25 cellular contexts compared by ENCODE assay signal in the genomic region with DNA sequence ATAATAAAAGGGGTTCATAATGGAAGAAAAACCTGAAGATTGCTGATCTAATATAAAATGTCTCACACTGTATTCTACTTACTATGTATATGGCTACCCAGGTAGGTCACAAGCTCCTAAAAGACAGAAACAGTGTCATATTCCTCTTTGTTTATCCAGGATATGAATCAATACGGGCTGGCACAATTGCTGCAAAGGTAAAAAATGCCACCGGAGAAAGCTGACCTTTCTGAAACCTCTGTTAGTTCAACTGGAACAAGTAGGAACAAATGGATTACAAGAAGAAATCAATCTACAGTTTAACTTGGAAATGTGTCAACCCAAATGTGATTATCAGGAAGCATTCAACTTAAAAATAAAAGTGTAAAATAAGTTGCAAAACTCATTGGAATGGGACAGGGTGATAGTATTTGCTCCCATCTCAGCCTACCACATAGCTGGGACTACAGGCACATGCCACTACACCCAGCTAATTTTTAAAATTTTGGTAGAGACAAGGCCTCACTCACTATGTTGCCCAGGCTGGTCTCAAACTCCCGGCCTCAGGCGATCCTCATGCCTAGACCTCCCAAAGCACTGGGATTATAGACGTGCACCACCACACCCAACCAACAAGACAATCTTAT. TPM values are rescaled to one million over a fixed set of nuclear protein-coding genes. Genes with fewer than 3 reads are reported as not detected.
A peak's percentile ranks its signal among the peaks of the same experiment; 100 is the strongest.
DNase-seq lines count a peak whose midpoint lies in the region; FAIRE-seq and TF ChIP-seq lines count a peak whose summit lies in the region.
"Had no signal": no experiment of that assay in that cellular context is flagged by ENCODE, and none has a peak within 500 bp of the region (broad histone marks: within the 10 kb centered on the region; RNA-seq: fewer than 3 reads in every experiment).

No MANE protein-coding gene starts in this region.

- H3K4me3 ChIP-seq in breast epithelium (no peak overlapping the region), astrocyte (ENCODE audit: insufficient read depth, low read depth, low read length) (no peak overlapping the region), suprapubic skin (no peak overlapping the region)
- H3K4me3 ChIP-seq: upper lobe of right lung had no signal

- CTCF ChIA-PET in MCF 10A (lab: Yijun Ruan, JAX), result interaction anchor here (0.6 to 1.4 kb wide), 5 partner anchors 9 to 36 kb away, joined by 3 to 5 read pairs (median 3); no protein-coding TSS in a partner anchor

- H3K9ac ChIP-seq in astrocyte (ENCODE audit: low read length), result no peak overlapping the region

- H4K20me1 ChIP-seq in astrocyte (ENCODE audit: insufficient read depth, low read length), result peaks cover 5% of the 10 kb centered on the region

- H3K27ac Mint-ChIP-seq in MCF 10A (ENCODE audit: low read depth, unreplicated experiment), result peak overlapping the region; percentile 76
- H3K27ac Mint-ChIP-seq in astrocyte (ENCODE audit: unreplicated experiment), result peak overlapping the region; percentile 20
- H3K27ac Mint-ChIP-seq: activated naive CD4-positive, alpha-beta T cell treated with anti-CD3 and anti-CD28 coated beads for 36 hours; B cell had no signal

- H3K36me3 ChIP-seq in breast epithelium (no peaks in the 10 kb centered on the region), astrocyte (ENCODE audit: insufficient read depth, low read length) (no peaks in the 10 kb centered on the region), suprapubic skin (no peaks in the 10 kb centered on the region)
- H3K36me3 ChIP-seq: upper lobe of right lung had no signal

- no peak for FAIRE-seq in astrocyte (lab: Jason Lieb, UNC)
- FAIRE-seq: frontal cortex, H1 had no signal

- TF ChIP-seq POLR2A in breast epithelium (IDR thresholded peaks at IDR 0.05) (no peak), suprapubic skin (IDR thresholded peaks at IDR 0.05) (no peak)

- no peak for TF ChIP-seq CTCF in MCF 10A (IDR thresholded peaks at IDR 0.05; ENCODE audit: unreplicated experiment)
- no peak for TF ChIP-seq CTCF in breast epithelium (IDR thresholded peaks at IDR 0.05)
- no peak for TF ChIP-seq CTCF in astrocyte (IDR thresholded peaks at IDR 0.05; ENCODE audit: insufficient read depth, low read depth, low read length)
- no peak for TF ChIP-seq CTCF in suprapubic skin (IDR thresholded peaks at IDR 0.05)

- no peaks in the 10 kb centered on the region for H3K27me3 ChIP-seq in breast epithelium
- H3K27me3 ChIP-seq in astrocyte (ENCODE audit: insufficient read depth, low read length), result no peaks in the 10 kb centered on the region
- no peaks in the 10 kb centered on the region for H3K27me3 ChIP-seq in suprapubic skin
- H3K27me3 ChIP-seq: upper lobe of right lung had no signal

- H3K9me3 Mint-ChIP-seq in MCF 10A (ENCODE audit: unreplicated experiment) (no peaks in the 10 kb centered on the region), astrocyte (ENCODE audit: unreplicated experiment) (no peaks in the 10 kb centered on the region)
- H3K9me3 Mint-ChIP-seq: activated naive CD4-positive, alpha-beta T cell treated with anti-CD3 and anti-CD28 coated beads for 36 hours; central memory CD8-positive, alpha-beta T cell; naive B cell had no signal

- TF ChIP-seq EP300 in suprapubic skin (IDR thresholded peaks at IDR 0.05), result no peak

- POLR2A ChIA-PET in MCF 10A (lab: Yijun Ruan, JAX), result interaction anchor here (0.6 to 6.8 kb wide), 9 partner anchors 10 to 318 kb away, joined by 3 to 78 read pairs (median 4); partner anchors contain the start of genes CUL5 and SLC35F2

- H3K9me3 ChIP-seq in breast epithelium (no peaks in the 10 kb centered on the region), astrocyte (ENCODE audit: insufficient read depth, low read depth, low read length) (no peaks in the 10 kb centered on the region), suprapubic skin (no peaks in the 10 kb centered on the region)
- H3K9me3 ChIP-seq: upper lobe of right lung had no signal

- no TSS peak for BruUV-seq in MCF 10A (replicated peaks; lab: Mats Ljungman, UMichigan)

- no peaks in the 10 kb centered on the region for H3K36me3 Mint-ChIP-seq in MCF 10A (ENCODE audit: insufficient read depth, unreplicated experiment)
- H3K36me3 Mint-ChIP-seq in astrocyte (ENCODE audit: low read depth, unreplicated experiment), result no peaks in the 10 kb centered on the region
- H3K36me3 Mint-ChIP-seq: naive B cell had no signal

- H3K79me2 ChIP-seq in astrocyte (ENCODE audit: insufficient read depth, low read length), result peaks cover 52% of the 10 kb centered on the region

- H3K27ac ChIP-seq in breast epithelium (no peak overlapping the region), astrocyte (ENCODE audit: low read depth, low read length) (no peak overlapping the region), suprapubic skin (peak overlapping the region; percentile 11)
- H3K27ac ChIP-seq: upper lobe of right lung had no signal

- no peak overlapping the region for H3K4me2 ChIP-seq in astrocyte (ENCODE audit: low read length)

- H3K4me3 Mint-ChIP-seq in MCF 10A (ENCODE audit: unreplicated experiment), result peak overlapping the region; percentile 16
- H3K4me3 Mint-ChIP-seq in astrocyte (ENCODE audit: unreplicated experiment), result no peak overlapping the region
- H3K4me3 Mint-ChIP-seq: activated naive CD4-positive, alpha-beta T cell treated with anti-CD3 and anti-CD28 coated beads for 36 hours; B cell; central memory CD8-positive, alpha-beta T cell; naive B cell had no signal

- 68% methylated on average over 5 of the region's 5 CpGs for WGBS in suprapubic skin

- H3K4me1 ChIP-seq in breast epithelium, result no peaks in the 10 kb centered on the region
- no peaks in the 10 kb centered on the region for H3K4me1 ChIP-seq in astrocyte (ENCODE audit: insufficient read depth, low read length)
- H3K4me1 ChIP-seq in suprapubic skin, result peaks cover 15% of the 10 kb centered on the region
- H3K4me1 ChIP-seq: upper lobe of right lung had no signal

- H3K27me3 Mint-ChIP-seq in MCF 10A (ENCODE audit: insufficient read depth, unreplicated experiment), result no peaks in the 10 kb centered on the region
- H3K27me3 Mint-ChIP-seq in astrocyte (ENCODE audit: low read depth, unreplicated experiment), result no peaks in the 10 kb centered on the region
- H3K27me3 Mint-ChIP-seq: B cell; central memory CD8-positive, alpha-beta T cell; naive B cell had no signal

- H3K4me1 Mint-ChIP-seq in MCF 10A (ENCODE audit: insufficient read depth, unreplicated experiment) (peaks cover 34% of the 10 kb centered on the region), astrocyte (ENCODE audit: low read depth, unreplicated experiment) (peaks cover 2% of the 10 kb centered on the region)
- H3K4me1 Mint-ChIP-seq: central memory CD8-positive, alpha-beta T cell had no signal

- DNase-seq in MCF 10A (ENCODE audit: unreplicated experiment) (peak; percentile 46), breast epithelium (ENCODE audit: low spot score in 2 of 2) (no peak), astrocyte (ENCODE audit: low read depth) (no peak), kidney tubule cell (ENCODE audit: low spot score) (peak; percentile 69), suprapubic skin (ENCODE audit: low spot score in 2 of 2) (no peak), C1 segment of cervical spinal cord (lab: John Stamatoyannopoulos, UW) (no peak), NCI-H524 treated with DMSO at 0.1 percent for 48 hours (lab: John Stamatoyannopoulos, UW) (no peak)
- no peak for DNase-seq in stimulated activated CD4-positive, alpha-beta T cell treated with anti-CD3 and anti-CD28 coated beads, Interleukin-12 subunit alpha, Interleukin-12 subunit beta, amount 100 ng/mL, for 4 hours
- DNase-seq: activated naive CD4-positive, alpha-beta T cell treated with anti-CD3 and anti-CD28 coated beads for 36 hours; activated T-cell treated with anti-CD3 and anti-CD28 coated beads, Interleukin-2, amount 50 U/mL, for 48 hours; amygdala; COR-L47; erythroblast; hippocampal formation; naive B cell; NCI-H146; NCI-H2171 treated with DMSO at 0.1 percent for 48 hours; NCI-H526 treated with DMSO at 0.1 percent for 48 hours; right cardiac atrium; SHP77 treated with DMSO at 0.1 percent for 48 hours; upper lobe of right lung had no signal

- intact Hi-C loops in MCF 10A (cut with micrococcal nuclease), result no loop called here
- intact Hi-C loops in breast epithelium (cut with DNase I; ENCODE audit: low total_unique reads), result no loop called here

- H2AFZ ChIP-seq in astrocyte (ENCODE audit: low read depth, low read length), result no peak overlapping the region

RNA-seq across cellular contexts. Expression of gene SLC35F2, which starts 27.6 kb away (rescaled TPM):
- total RNA-seq in MCF 10A (2022) (40.3 and 62.4 TPM in 2 replicates), breast epithelium (1 to 10 TPM; 5.7 to 6.9 (median 5.8) TPM), astrocyte (43.0 and 52.5 TPM in 2 replicates), suprapubic skin (10 to 100 TPM; 28.5 to 43.0 (median 33.7) TPM)

Comparison
In these comparisons a context has a peak if more than half of its experiments do, and no peak if none do; other contexts are left out.
1. DNase-seq: peak in MCF 10A (single experiment) and kidney tubule cell (single experiment); none in breast epithelium (0 of 2), astrocyte (single experiment), suprapubic skin (0 of 2), C1 segment of cervical spinal cord (0 of 14), NCI-H524 treated with DMSO at 0.1 percent for 48 hours (single experiment) and stimulated activated CD4-positive, alpha-beta T cell treated with anti-CD3 and anti-CD28 coated beads, Interleukin-12 subunit alpha, Interleukin-12 subunit beta, amount 100 ng/mL, for 4 hours (single experiment).